Comparison of ENCODE assay signal across 8 cellular contexts in genomic region chr2:190366248-190366753, GRCh38.
"Had no signal": no experiment of that assay in that cellular context is flagged by ENCODE, and none has a peak within 500 bp of the region (broad histone marks: within the 10 kb centered on the region; RNA-seq: fewer than 3 reads in every experiment).

No MANE protein-coding gene starts in this region.

- H3K27ac ChIP-seq: HL-60, KMS-11 had no signal

- H3K9me3 Mint-ChIP-seq: GM23338 had no signal

- H3K4me1 ChIP-seq: HAP-1 had no signal

- H3K4me1 Mint-ChIP-seq: GM23338 had no signal

- H3K4me3 Mint-ChIP-seq: GM23338 had no signal

- H2AFZ ChIP-seq: GM23338 had no signal

- ATAC-seq: GM23338, HCT116 had no signal

- H3K27ac Mint-ChIP-seq: GM23338 had no signal

- H3K4me2 ChIP-seq: GM23338, KMS-11 had no signal

- H3K4me3 ChIP-seq: GM23338, HAP-1 had no signal

- H3K9ac ChIP-seq: KMS-11 had no signal

- H3K9me3 ChIP-seq: HAP-1 had no signal

- H3K36me3 ChIP-seq: HAP-1 had no signal

- DNase-seq: H7, IMR-90, KBM-7 had no signal
